In genomic region chr3:134312072-134312872, GRCh38 we compare ENCODE assay signal across 8 cellular contexts.
A peak's percentile ranks its signal among the peaks of the same experiment; 100 is the strongest.
DNase-seq lines count a peak whose midpoint lies in the region; TF ChIP-seq lines count a peak whose summit lies in the region.

No MANE protein-coding gene starts in this region.

- H3K27me3 ChIP-seq in adrenal gland (no peaks in the 10 kb centered on the region), kidney epithelial cell (ENCODE audit: control insufficient read depth, insufficient read depth, low read length) (no peaks in the 10 kb centered on the region), suprapubic skin (no peaks in the 10 kb centered on the region)

- H3K9me3 ChIP-seq in adrenal gland (replicated peaks in 1 of 3) (no peaks in the 10 kb centered on the region), suprapubic skin (no peaks in the 10 kb centered on the region)

- intact Hi-C loops in adrenal gland (cut with DNase I) = loop anchor here in 1 of 2 donors (5.0 kb wide), 1 partner anchor 60 kb away; the partner anchor contains the start of gene AMOTL2

- TF ChIP-seq POLR2A in adrenal gland (IDR thresholded peaks at IDR 0.05) = no peak
- no peak for TF ChIP-seq POLR2A in suprapubic skin (IDR thresholded peaks at IDR 0.05)

- TF ChIP-seq CTCF in adrenal gland (IDR thresholded peaks at IDR 0.05) (no peak), kidney epithelial cell (IDR thresholded peaks at IDR 0.05; ENCODE audit: insufficient read depth, low read length, poor library complexity, severe bottlenecking) (peak; percentile 25), suprapubic skin (IDR thresholded peaks at IDR 0.05) (peak in 1 of 2 donors; percentile 15)

- H3K4me1 ChIP-seq in adrenal gland (replicated peaks in 1 of 2) (peaks cover 10 to 31% of the 10 kb centered on the region in 2 donors), suprapubic skin (peaks cover 81% of the 10 kb centered on the region)

- 78 to 93% (median 82%) methylated on average over 14 to 28 of the region's 28 CpGs for WGBS in adrenal gland, 4 donors
- 63% methylated on average over 19 of the region's 28 CpGs for WGBS in suprapubic skin

- no peaks in the 10 kb centered on the region for H3K36me3 ChIP-seq in adrenal gland (replicated peaks in 1 of 2)
- no peaks in the 10 kb centered on the region for H3K36me3 ChIP-seq in kidney epithelial cell (ENCODE audit: control insufficient read depth, insufficient read depth, low read length)
- no peaks in the 10 kb centered on the region for H3K36me3 ChIP-seq in suprapubic skin

- H3K27ac ChIP-seq in adrenal gland (peak overlapping the region in 3 of 5 donors; percentile 42 to 96 (median 62)), suprapubic skin (peak overlapping the region; percentile 92)

- peak; percentile 57 for DNase-seq in activated CD8-positive, alpha-beta memory T cell treated with anti-CD3 and anti-CD28 coated beads for 24 hours
- no peak for DNase-seq in activated CD8-positive, alpha-beta memory T cell treated with anti-CD3 and anti-CD28 coated beads, Interleukin-2, amount 50 U/mL, for 4 hours
- no peak for DNase-seq in adrenal gland
- no peak for DNase-seq in kidney epithelial cell (ENCODE audit: low read depth)
- peak in 1 of 2 donors; percentile 77 for DNase-seq in suprapubic skin (ENCODE audit: low spot score in 2 of 2)
- no peak for DNase-seq in cerebellar nuclear complex (lab: John Stamatoyannopoulos, UW)
- DNase-seq in HCEC 1CT = no peak
- DNase-seq in GOT3 (lab: John Stamatoyannopoulos, UW) = no peak

- no peak overlapping the region for H3K4me3 ChIP-seq in adrenal gland
- no peak overlapping the region for H3K4me3 ChIP-seq in kidney epithelial cell (ENCODE audit: low read depth, low read length)
- H3K4me3 ChIP-seq in suprapubic skin = peak overlapping the region; percentile 52

- no peak for TF ChIP-seq EP300 in suprapubic skin (IDR thresholded peaks at IDR 0.05)
